Comparison of ENCODE assay signal across 8 cellular contexts in genomic region chr6:98832282-98833100, GRCh38. TPM values are rescaled to one million over a fixed set of nuclear protein-coding genes. Genes with fewer than 3 reads are reported as not detected.
DNase-seq lines count a peak whose midpoint lies in the region; ATAC-seq and TF ChIP-seq lines count a peak whose summit lies in the region.
"Had no signal": no experiment of that assay in that cellular context is flagged by ENCODE, and none has a peak within 500 bp of the region (broad histone marks: within the 10 kb centered on the region; RNA-seq: fewer than 3 reads in every experiment).

No MANE protein-coding gene starts in this region.

- peak overlapping the region; percentile 32 for H3K4me3 Mint-ChIP-seq in memory B cell

- H3K27me3 Mint-ChIP-seq in memory B cell = peaks cover 38% of the 10 kb centered on the region

- H3K27me3 ChIP-seq in thyroid gland = peaks cover 54% of the 10 kb centered on the region

- peaks cover 41 to 50% of the 10 kb centered on the region in 2 donors for H3K4me1 ChIP-seq in thyroid gland

- H3K36me3 ChIP-seq in thyroid gland = no peaks in the 10 kb centered on the region

- H3K27ac Mint-ChIP-seq in memory B cell = peak overlapping the region; percentile 5

- H3K4me3 ChIP-seq in thyroid gland (replicated peaks in 1 of 3) = peak overlapping the region in 1 of 3 donors; percentile 34

- intact Hi-C loops in thyroid gland (cut with DNase I) = no loop called here

- ATAC-seq in memory B cell (ENCODE audit: low read depth) (no peak), GM21717 (IDR thresholded peaks at IDR 0.05; ENCODE audit: unreplicated experiment) (no peak)

- TF ChIP-seq POLR2A in thyroid gland (IDR thresholded peaks at IDR 0.05) = no peak

- H3K9me3 ChIP-seq in thyroid gland = no peaks in the 10 kb centered on the region

- no peak for TF ChIP-seq CTCF in thyroid gland (IDR thresholded peaks at IDR 0.05)

- WGBS in thyroid gland, 2 donors = 1 to 3% methylated on average over 21 to 25 of the region's 61 CpGs

- DNase-seq in EL (peak; percentile 62), NCI-H146 (lab: John Stamatoyannopoulos, UW) (peak; percentile 53), dedifferentiated amniotic fluid mesenchymal stem cell (ENCODE audit: extremely low spot score) (peak; percentile 36), memory B cell (ENCODE audit: low spot score in 2 of 2) (no peak), thyroid gland (peak; percentile 33 to 39), ureter (ENCODE audit: low spot score) (no peak)

- peaks cover 28% of the 10 kb centered on the region for H3K4me1 Mint-ChIP-seq in memory B cell

- H3K36me3 Mint-ChIP-seq in memory B cell = peaks cover 4% of the 10 kb centered on the region

- H3K9me3 Mint-ChIP-seq in memory B cell = peaks cover 2% of the 10 kb centered on the region

- no peak overlapping the region for H3K27ac ChIP-seq in thyroid gland

RNA-seq across cellular contexts. Expression of gene POU3F2, which starts 1.9 kb away (rescaled TPM):
- not detected for total RNA-seq in thyroid gland
- total RNA-seq in ureter = not detected
- total RNA-seq: T-helper 1 cell treated with Interleukin-12 subunit alpha and Interleukin-12 subunit beta and Interleukin-4 antibody, amounts not matched to agents 30 ng/mL and 1 ng/mL, for 36 hours had no signal

Comparison
In these comparisons a context has a peak if more than half of its experiments do, and no peak if none do; other contexts are left out.
1. DNase-seq: peak in EL (single experiment), NCI-H146 (single experiment), dedifferentiated amniotic fluid mesenchymal stem cell (single experiment) and thyroid gland (2 of 2); none in memory B cell (0 of 2) and ureter (single experiment).